Comparison of ENCODE assay signal across 1 cellular context in the genomic region with DNA sequence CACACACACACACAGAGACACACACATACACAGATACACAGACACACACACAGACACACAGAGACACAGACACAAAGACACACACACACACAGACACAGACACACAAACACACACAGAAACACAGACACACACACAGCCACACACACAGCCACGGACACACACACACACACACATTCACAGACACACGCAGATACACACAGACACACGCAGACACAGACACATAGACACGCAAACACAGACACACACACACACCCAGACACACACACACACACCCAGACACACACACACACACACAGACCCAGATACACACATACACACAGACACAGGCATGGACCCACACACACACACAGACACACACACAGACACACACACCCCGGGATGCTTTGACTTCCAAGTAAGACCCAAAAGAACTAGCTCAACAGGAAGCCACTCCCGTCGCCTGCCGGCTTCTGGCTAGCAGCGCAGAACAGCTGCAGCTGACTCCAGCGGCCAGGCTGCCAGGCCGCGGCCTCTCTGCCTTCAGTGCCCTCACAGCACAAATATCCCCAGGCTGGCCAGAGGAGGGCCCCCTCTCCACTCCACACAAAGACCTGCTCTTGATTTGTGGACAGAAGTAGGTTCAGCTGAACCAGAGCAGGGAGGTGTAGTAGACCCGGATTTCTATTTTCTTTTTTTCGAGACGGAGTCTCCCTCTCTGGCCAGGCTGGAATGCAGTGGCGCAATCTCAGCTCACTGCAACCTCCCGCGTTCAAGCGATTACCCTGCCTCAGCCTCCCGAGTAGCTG.
TF ChIP-seq lines count a peak whose summit lies in the region.

No MANE protein-coding gene starts in this region.

TF ChIP-seq in HepG2, 621 proteins besides CTCF, POLR2A, EP300 and RAD21 (continued from another document and continues in another):
- TF ChIP-seq, protein P1, sequence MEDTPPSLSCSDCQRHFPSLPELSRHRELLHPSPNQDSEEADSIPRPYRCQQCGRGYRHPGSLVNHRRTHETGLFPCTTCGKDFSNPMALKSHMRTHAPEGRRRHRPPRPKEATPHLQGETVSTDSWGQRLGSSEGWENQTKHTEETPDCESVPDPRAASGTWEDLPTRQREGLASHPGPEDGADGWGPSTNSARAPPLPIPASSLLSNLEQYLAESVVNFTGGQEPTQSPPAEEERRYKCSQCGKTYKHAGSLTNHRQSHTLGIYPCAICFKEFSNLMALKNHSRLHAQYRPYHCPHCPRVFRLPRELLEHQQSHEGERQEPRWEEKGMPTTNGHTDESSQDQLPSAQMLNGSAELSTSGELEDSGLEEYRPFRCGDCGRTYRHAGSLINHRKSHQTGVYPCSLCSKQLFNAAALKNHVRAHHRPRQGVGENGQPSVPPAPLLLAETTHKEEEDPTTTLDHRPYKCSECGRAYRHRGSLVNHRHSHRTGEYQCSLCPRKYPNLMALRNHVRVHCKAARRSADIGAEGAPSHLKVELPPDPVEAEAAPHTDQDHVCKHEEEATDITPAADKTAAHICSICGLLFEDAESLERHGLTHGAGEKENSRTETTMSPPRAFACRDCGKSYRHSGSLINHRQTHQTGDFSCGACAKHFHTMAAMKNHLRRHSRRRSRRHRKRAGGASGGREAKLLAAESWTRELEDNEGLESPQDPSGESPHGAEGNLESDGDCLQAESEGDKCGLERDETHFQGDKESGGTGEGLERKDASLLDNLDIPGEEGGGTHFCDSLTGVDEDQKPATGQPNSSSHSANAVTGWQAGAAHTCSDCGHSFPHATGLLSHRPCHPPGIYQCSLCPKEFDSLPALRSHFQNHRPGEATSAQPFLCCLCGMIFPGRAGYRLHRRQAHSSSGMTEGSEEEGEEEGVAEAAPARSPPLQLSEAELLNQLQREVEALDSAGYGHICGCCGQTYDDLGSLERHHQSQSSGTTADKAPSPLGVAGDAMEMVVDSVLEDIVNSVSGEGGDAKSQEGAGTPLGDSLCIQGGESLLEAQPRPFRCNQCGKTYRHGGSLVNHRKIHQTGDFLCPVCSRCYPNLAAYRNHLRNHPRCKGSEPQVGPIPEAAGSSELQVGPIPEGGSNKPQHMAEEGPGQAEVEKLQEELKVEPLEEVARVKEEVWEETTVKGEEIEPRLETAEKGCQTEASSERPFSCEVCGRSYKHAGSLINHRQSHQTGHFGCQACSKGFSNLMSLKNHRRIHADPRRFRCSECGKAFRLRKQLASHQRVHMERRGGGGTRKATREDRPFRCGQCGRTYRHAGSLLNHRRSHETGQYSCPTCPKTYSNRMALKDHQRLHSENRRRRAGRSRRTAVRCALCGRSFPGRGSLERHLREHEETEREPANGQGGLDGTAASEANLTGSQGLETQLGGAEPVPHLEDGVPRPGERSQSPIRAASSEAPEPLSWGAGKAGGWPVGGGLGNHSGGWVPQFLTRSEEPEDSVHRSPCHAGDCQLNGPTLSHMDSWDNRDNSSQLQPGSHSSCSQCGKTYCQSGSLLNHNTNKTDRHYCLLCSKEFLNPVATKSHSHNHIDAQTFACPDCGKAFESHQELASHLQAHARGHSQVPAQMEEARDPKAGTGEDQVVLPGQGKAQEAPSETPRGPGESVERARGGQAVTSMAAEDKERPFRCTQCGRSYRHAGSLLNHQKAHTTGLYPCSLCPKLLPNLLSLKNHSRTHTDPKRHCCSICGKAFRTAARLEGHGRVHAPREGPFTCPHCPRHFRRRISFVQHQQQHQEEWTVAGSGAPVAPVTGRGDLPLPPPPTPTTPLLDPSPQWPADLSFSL (CRISPR knock-in tag; IDR thresholded peaks at IDR 0.05) = peak; percentile 100
- TF ChIP-seq ZNF557 (CRISPR knock-in tag; IDR thresholded peaks at IDR 0.05) (0 out of 2 replicates have a peak, but pooled peaks have one; percentile 39), FLYWCH1 (CRISPR knock-in tag; IDR thresholded peaks at IDR 0.05) (no peak), POLR2AphosphoS5 (IDR thresholded peaks at IDR 0.05; ENCODE audit: low read depth, low read length) (0 out of 2 replicates have a peak, but pooled peaks have one; percentile 23), ZFP90 (CRISPR knock-in tag; IDR thresholded peaks at IDR 0.05; ENCODE audit: borderline replicate concordance) (no peak; the same call in 1 of the 2 replicates), ZNF75D (CRISPR knock-in tag; IDR thresholded peaks at IDR 0.05; ENCODE audit: borderline replicate concordance) (no peak), ZNF207 (IDR thresholded peaks at IDR 0.05; ENCODE audit: borderline replicate concordance) (peak; percentile 85; the same call in 1 of the 2 replicates), EEA1 (CRISPR knock-in tag; IDR thresholded peaks at IDR 0.05; ENCODE audit: borderline replicate concordance) (0 out of 2 replicates have a peak, but pooled peaks have one; percentile 34), GTF2F1 (IDR thresholded peaks at IDR 0.05; ENCODE audit: low read length) (no peak), CEBPB (IDR thresholded peaks at IDR 0.05; ENCODE audit: borderline replicate concordance, low read depth, low read length) (peak; percentile 67; the same call in 1 of the 2 replicates), MYC (CRISPR knock-in tag; IDR thresholded peaks at IDR 0.05; ENCODE audit: borderline replicate concordance) (no peak), SP5 (CRISPR knock-in tag; IDR thresholded peaks at IDR 0.05; ENCODE audit: borderline replicate concordance, low read depth) (no peak), ZNF766 (CRISPR knock-in tag; IDR thresholded peaks at IDR 0.05; ENCODE audit: borderline replicate concordance) (0 out of 2 replicates have a peak, but pooled peaks have one; percentile 28), STAG1 (CRISPR knock-in tag; IDR thresholded peaks at IDR 0.05) (peak; percentile 85), ZNF350 (CRISPR knock-in tag; IDR thresholded peaks at IDR 0.05; ENCODE audit: borderline replicate concordance, low read depth) (peak; percentile 80), ZNF12 (CRISPR knock-in tag; IDR thresholded peaks at IDR 0.05) (peak; percentile 48; the same call in 1 of the 2 replicates), MIER2 (CRISPR knock-in tag; IDR thresholded peaks at IDR 0.05) (0 out of 2 replicates have a peak, but pooled peaks have one; percentile 16), ZNF619 (CRISPR knock-in tag; IDR thresholded peaks at IDR 0.05) (0 out of 2 replicates have a peak, but pooled peaks have one; percentile 25), HDAC2 (CRISPR knock-in tag; IDR thresholded peaks at IDR 0.05) (0 out of 2 replicates have a peak, but pooled peaks have one; percentile 23), SPEN (CRISPR knock-in tag; IDR thresholded peaks at IDR 0.05; ENCODE audit: low read depth) (peak; percentile 35; the same call in 1 of the 2 replicates), ZNF143 (CRISPR knock-in tag; IDR thresholded peaks at IDR 0.05) (0 out of 2 replicates have a peak, but pooled peaks have one; percentile 6), TEAD3 (CRISPR knock-in tag; optimal IDR thresholded peaks at IDR 0.05; ENCODE audit: borderline replicate concordance) (peak; percentile 87), THAP11 (CRISPR knock-in tag; IDR thresholded peaks at IDR 0.05) (peak; percentile 56; the same call in 1 of the 2 replicates), NCOR1 (IDR thresholded peaks at IDR 0.05; ENCODE audit: borderline replicate concordance, low read length) (no peak; the same call in 1 of the 2 replicates), SIN3A (IDR thresholded peaks at IDR 0.05; ENCODE audit: borderline replicate concordance, low read depth, low read length) (peak; percentile 78; the same call in 1 of the 2 replicates)
- TF ChIP-seq, protein P2, sequence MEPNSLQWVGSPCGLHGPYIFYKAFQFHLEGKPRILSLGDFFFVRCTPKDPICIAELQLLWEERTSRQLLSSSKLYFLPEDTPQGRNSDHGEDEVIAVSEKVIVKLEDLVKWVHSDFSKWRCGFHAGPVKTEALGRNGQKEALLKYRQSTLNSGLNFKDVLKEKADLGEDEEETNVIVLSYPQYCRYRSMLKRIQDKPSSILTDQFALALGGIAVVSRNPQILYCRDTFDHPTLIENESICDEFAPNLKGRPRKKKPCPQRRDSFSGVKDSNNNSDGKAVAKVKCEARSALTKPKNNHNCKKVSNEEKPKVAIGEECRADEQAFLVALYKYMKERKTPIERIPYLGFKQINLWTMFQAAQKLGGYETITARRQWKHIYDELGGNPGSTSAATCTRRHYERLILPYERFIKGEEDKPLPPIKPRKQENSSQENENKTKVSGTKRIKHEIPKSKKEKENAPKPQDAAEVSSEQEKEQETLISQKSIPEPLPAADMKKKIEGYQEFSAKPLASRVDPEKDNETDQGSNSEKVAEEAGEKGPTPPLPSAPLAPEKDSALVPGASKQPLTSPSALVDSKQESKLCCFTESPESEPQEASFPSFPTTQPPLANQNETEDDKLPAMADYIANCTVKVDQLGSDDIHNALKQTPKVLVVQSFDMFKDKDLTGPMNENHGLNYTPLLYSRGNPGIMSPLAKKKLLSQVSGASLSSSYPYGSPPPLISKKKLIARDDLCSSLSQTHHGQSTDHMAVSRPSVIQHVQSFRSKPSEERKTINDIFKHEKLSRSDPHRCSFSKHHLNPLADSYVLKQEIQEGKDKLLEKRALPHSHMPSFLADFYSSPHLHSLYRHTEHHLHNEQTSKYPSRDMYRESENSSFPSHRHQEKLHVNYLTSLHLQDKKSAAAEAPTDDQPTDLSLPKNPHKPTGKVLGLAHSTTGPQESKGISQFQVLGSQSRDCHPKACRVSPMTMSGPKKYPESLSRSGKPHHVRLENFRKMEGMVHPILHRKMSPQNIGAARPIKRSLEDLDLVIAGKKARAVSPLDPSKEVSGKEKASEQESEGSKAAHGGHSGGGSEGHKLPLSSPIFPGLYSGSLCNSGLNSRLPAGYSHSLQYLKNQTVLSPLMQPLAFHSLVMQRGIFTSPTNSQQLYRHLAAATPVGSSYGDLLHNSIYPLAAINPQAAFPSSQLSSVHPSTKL (CRISPR knock-in tag; IDR thresholded peaks at IDR 0.05) = peak; percentile 38
- TF ChIP-seq, protein P3, sequence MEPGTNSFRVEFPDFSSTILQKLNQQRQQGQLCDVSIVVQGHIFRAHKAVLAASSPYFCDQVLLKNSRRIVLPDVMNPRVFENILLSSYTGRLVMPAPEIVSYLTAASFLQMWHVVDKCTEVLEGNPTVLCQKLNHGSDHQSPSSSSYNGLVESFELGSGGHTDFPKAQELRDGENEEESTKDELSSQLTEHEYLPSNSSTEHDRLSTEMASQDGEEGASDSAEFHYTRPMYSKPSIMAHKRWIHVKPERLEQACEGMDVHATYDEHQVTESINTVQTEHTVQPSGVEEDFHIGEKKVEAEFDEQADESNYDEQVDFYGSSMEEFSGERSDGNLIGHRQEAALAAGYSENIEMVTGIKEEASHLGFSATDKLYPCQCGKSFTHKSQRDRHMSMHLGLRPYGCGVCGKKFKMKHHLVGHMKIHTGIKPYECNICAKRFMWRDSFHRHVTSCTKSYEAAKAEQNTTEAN (CRISPR knock-in tag; conservative IDR thresholded peaks at IDR 0.05) = 0 out of 2 replicates have a peak, but pooled peaks have one; percentile 3
- TF ChIP-seq, protein P4, sequence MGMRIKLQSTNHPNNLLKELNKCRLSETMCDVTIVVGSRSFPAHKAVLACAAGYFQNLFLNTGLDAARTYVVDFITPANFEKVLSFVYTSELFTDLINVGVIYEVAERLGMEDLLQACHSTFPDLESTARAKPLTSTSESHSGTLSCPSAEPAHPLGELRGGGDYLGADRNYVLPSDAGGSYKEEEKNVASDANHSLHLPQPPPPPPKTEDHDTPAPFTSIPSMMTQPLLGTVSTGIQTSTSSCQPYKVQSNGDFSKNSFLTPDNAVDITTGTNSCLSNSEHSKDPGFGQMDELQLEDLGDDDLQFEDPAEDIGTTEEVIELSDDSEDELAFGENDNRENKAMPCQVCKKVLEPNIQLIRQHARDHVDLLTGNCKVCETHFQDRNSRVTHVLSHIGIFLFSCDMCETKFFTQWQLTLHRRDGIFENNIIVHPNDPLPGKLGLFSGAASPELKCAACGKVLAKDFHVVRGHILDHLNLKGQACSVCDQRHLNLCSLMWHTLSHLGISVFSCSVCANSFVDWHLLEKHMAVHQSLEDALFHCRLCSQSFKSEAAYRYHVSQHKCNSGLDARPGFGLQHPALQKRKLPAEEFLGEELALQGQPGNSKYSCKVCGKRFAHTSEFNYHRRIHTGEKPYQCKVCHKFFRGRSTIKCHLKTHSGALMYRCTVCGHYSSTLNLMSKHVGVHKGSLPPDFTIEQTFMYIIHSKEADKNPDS (CRISPR knock-in tag; IDR thresholded peaks at IDR 0.05) = 0 out of 2 replicates have a peak, but pooled peaks have one; percentile 11
- TF ChIP-seq, protein P5, sequence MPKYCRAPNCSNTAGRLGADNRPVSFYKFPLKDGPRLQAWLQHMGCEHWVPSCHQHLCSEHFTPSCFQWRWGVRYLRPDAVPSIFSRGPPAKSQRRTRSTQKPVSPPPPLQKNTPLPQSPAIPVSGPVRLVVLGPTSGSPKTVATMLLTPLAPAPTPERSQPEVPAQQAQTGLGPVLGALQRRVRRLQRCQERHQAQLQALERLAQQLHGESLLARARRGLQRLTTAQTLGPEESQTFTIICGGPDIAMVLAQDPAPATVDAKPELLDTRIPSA (CRISPR knock-in tag; IDR thresholded peaks at IDR 0.05; ENCODE audit: borderline replicate concordance) = 0 out of 2 replicates have a peak, but pooled peaks have one; percentile 74
- TF ChIP-seq, protein P6, sequence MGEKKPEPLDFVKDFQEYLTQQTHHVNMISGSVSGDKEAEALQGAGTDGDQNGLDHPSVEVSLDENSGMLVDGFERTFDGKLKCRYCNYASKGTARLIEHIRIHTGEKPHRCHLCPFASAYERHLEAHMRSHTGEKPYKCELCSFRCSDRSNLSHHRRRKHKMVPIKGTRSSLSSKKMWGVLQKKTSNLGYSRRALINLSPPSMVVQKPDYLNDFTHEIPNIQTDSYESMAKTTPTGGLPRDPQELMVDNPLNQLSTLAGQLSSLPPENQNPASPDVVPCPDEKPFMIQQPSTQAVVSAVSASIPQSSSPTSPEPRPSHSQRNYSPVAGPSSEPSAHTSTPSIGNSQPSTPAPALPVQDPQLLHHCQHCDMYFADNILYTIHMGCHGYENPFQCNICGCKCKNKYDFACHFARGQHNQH (CRISPR knock-in tag; IDR thresholded peaks at IDR 0.05) = peak; percentile 10; the same call in 1 of the 2 replicates
